ENCODE assay signal across 1 cellular context in genomic region chr3:5348229-5348628, GRCh38.
TF ChIP-seq lines count a peak whose summit lies in the region.

No MANE protein-coding gene starts in this region.

TF ChIP-seq in HepG2, 621 proteins besides CTCF, POLR2A, EP300 and RAD21 (continued from another document):
- TF ChIP-seq ZBTB14 (CRISPR knock-in tag; IDR thresholded peaks at IDR 0.05) (no peak), ETV6 (CRISPR knock-in tag; conservative IDR thresholded peaks at IDR 0.05) (no peak), NCOR1 (IDR thresholded peaks at IDR 0.05; ENCODE audit: borderline replicate concordance, low read length) (no peak), RELA (CRISPR knock-in tag; IDR thresholded peaks at IDR 0.05) (no peak)
TF ChIP-seq in HepG2: peak in this region for 1.
